Comparison of ENCODE assay signal across 27 cellular contexts in genomic region chr13:60745343-60745742, GRCh38.
"Had no signal": no experiment of that assay in that cellular context is flagged by ENCODE, and none has a peak within 500 bp of the region (broad histone marks: within the 10 kb centered on the region; RNA-seq: fewer than 3 reads in every experiment).

No MANE protein-coding gene starts in this region.

- H3K79me2 ChIP-seq: parathyroid adenoma had no signal

- H3K27me3 ChIP-seq: neural progenitor cell, ovary, right lobe of liver, sigmoid colon, suprapubic skin, testis, tibial artery, transverse colon, vagina had no signal

- H3K4me2 ChIP-seq: neural progenitor cell had no signal

- H3K4me3 ChIP-seq: neural progenitor cell, ovary, psoas muscle, right lobe of liver, sigmoid colon, suprapubic skin, testis, tibial artery, transverse colon, vagina had no signal

- FAIRE-seq: small intestine, urothelium cell line had no signal

- H3K36me3 ChIP-seq: neural progenitor cell, ovary, right lobe of liver, sigmoid colon, suprapubic skin, tibial artery, transverse colon, vagina had no signal

- H2AFZ ChIP-seq: neural progenitor cell, parathyroid adenoma had no signal

- H3K9ac ChIP-seq: neural progenitor cell, parathyroid adenoma had no signal

- H3K9me3 ChIP-seq: ovary, psoas muscle, right lobe of liver, sigmoid colon, suprapubic skin, testis, tibial artery, transverse colon, vagina had no signal

- H3K4me1 ChIP-seq: parathyroid adenoma, psoas muscle, right lobe of liver, sigmoid colon, suprapubic skin, testis, tibial artery, transverse colon, vagina had no signal

- DNase-seq: naive thymus-derived CD4-positive, alpha-beta T cell; natural killer cell; occipital lobe; ovary; posterior cingulate gyrus; psoas muscle; retina; right cardiac atrium; right lobe of liver; sigmoid colon; small intestine; stimulated activated CD4-positive, alpha-beta T cell treated with anti-CD3 and anti-CD28 coated beads, Interleukin-15, amount 100 ng/mL, for 24 hours; stimulated activated CD4-positive, alpha-beta T cell treated with anti-CD3 and anti-CD28 coated beads, Interleukin-2, amount 100 ng/mL, for 24 hours; stimulated activated CD4-positive, alpha-beta T cell treated with anti-CD3 and anti-CD28 coated beads, Interleukin-2, amount 100 ng/mL, for 48 hours; stimulated activated CD4-positive, alpha-beta T cell treated with anti-CD3 and anti-CD28 coated beads, Interleukin-4, amount 100 ng/mL, for 24 hours; stimulated activated naive B cell treated with anti-CD40 and anti-IgM and Interleukin-4, amounts not matched to agents 10 μg/mL and 1 μg/mL and 100 μg/mL, for 72 hours; stimulated activated naive CD4-positive, alpha-beta T cell treated with Interleukin-2 at 50 U/mL for 16 hours; substantia nigra; testis; tibial artery; transverse colon had no signal

- ATAC-seq: naive thymus-derived CD4-positive, alpha-beta T cell; natural killer cell; psoas muscle; right cardiac atrium; right lobe of liver; stimulated activated effector memory CD8-positive, alpha-beta T cell treated with anti-CD3 and anti-CD28 coated beads, Interleukin-12 subunit alpha, Interleukin-12 subunit beta, amount 100 ng/mL, for 72 hours; stimulated activated naive B cell treated with anti-CD40 and anti-IgM and Interleukin-4, amounts not matched to agents 10 μg/mL and 1 μg/mL and 100 μg/mL, for 72 hours had no signal

- H3K27ac ChIP-seq: neural progenitor cell, ovary, parathyroid adenoma, psoas muscle, right lobe of liver, sigmoid colon, suprapubic skin, testis, tibial artery, transverse colon, vagina had no signal
